1 cellular context compared by ENCODE assay signal in genomic region chr5:159128070-159128507, GRCh38.
TF ChIP-seq lines count a peak whose summit lies in the region.

No MANE protein-coding gene starts in this region.

TF ChIP-seq in K562, 482 proteins besides CTCF, POLR2A, EP300 and RAD21 (continued from another document and continues in another):
- TF ChIP-seq CUX1 (CRISPR knock-in tag; IDR thresholded peaks at IDR 0.05) (no peak), ZNF217 (CRISPR knock-in tag; IDR thresholded peaks at IDR 0.05) (no peak), ZNF384 (IDR thresholded peaks at IDR 0.05; ENCODE audit: low read depth, low read length) (no peak), SIN3B (IDR thresholded peaks at IDR 0.05; ENCODE audit: low read depth) (no peak), ATF1 (CRISPR knock-in tag; IDR thresholded peaks at IDR 0.05) (no peak), ATF1 (tag; IDR thresholded peaks at IDR 0.05) (0 out of 2 replicates have a peak, but pooled peaks have one; percentile 39), LCOR (CRISPR knock-in tag; IDR thresholded peaks at IDR 0.05) (0 out of 2 replicates have a peak, but pooled peaks have one; percentile 25), ZFP91 (CRISPR knock-in tag; IDR thresholded peaks at IDR 0.05) (no peak), SOX6 (IDR thresholded peaks at IDR 0.05) (peak; percentile 87), HMBOX1 (IDR thresholded peaks at IDR 0.05) (peak; percentile 67), HDAC8 (tag; IDR thresholded peaks at IDR 0.05) (no peak), POLR2AphosphoS2 (IDR thresholded peaks at IDR 0.05; ENCODE audit: low read length) (no peak), ZMIZ1 (IDR thresholded peaks at IDR 0.05; ENCODE audit: low read depth in 2 of 2, low read length in 2 of 2) (peak in 1 of 2 experiments; percentile 83; a peak in 2 of 4 replicates), CSDE1 (IDR thresholded peaks at IDR 0.05) (no peak), CAMTA2 (CRISPR knock-in tag; conservative IDR thresholded peaks at IDR 0.05) (no peak), SRSF7 (optimal IDR thresholded peaks at IDR 0.05; ENCODE audit: low read depth, low read length) (no peak), GATA2 (CRISPR knock-in tag; IDR thresholded peaks at IDR 0.05) (peak; percentile 39; the same call in 1 of the 2 replicates), ASH1L (IDR thresholded peaks at IDR 0.05; ENCODE audit: borderline replicate concordance, low read depth, partially characterized antibody) (no peak), BCOR (IDR thresholded peaks at IDR 0.05) (peak; percentile 51; the same call in 1 of the 2 replicates), PML (IDR thresholded peaks at IDR 0.05; ENCODE audit: low read length) (peak; percentile 96), ELF1 (tag; IDR thresholded peaks at IDR 0.05) (no peak), RBM34 (IDR thresholded peaks at IDR 0.05; ENCODE audit: borderline replicate concordance, insufficient read depth, low read length) (no peak), FOXP4 (CRISPR knock-in tag; IDR thresholded peaks at IDR 0.05; ENCODE audit: borderline replicate concordance) (no peak), ZNF511 (CRISPR knock-in tag; IDR thresholded peaks at IDR 0.05) (no peak), ZBTB2 (IDR thresholded peaks at IDR 0.05) (no peak), TCF15 (CRISPR knock-in tag; IDR thresholded peaks at IDR 0.05) (no peak), WHSC1 (IDR thresholded peaks at IDR 0.05; ENCODE audit: low read length) (no peak), IRF1 (CRISPR knock-in tag; IDR thresholded peaks at IDR 0.05; ENCODE audit: borderline replicate concordance) (no peak), ZC3H8 (IDR thresholded peaks at IDR 0.05) (no peak), MCM5 (IDR thresholded peaks at IDR 0.05; ENCODE audit: low read depth) (no peak), ZNF77 (CRISPR knock-in tag; IDR thresholded peaks at IDR 0.05) (no peak), ADNP (tag; IDR thresholded peaks at IDR 0.05) (no peak), BRD4 (IDR thresholded peaks at IDR 0.05) (no peak), ZNF655 (CRISPR knock-in tag; IDR thresholded peaks at IDR 0.05) (no peak), MEIS2 (IDR thresholded peaks at IDR 0.05; ENCODE audit: partially characterized antibody) (peak; percentile 66), RBM14 (IDR thresholded peaks at IDR 0.05; ENCODE audit: borderline replicate concordance, insufficient read depth, low read depth, low read length) (no peak), ZNF239 (CRISPR knock-in tag; IDR thresholded peaks at IDR 0.05) (no peak), GABPA (tag; conservative IDR thresholded peaks at IDR 0.05; ENCODE audit: low read depth) (no peak), MXI1 (IDR thresholded peaks at IDR 0.05; ENCODE audit: low read depth, low read length) (no peak), ZNF253 (CRISPR knock-in tag; conservative IDR thresholded peaks at IDR 0.05) (no peak), CC2D1A (IDR thresholded peaks at IDR 0.05) (peak; percentile 94; the same call in 1 of the 2 replicates), RNF219 (CRISPR knock-in tag; IDR thresholded peaks at IDR 0.05) (no peak), SREBF1 (IDR thresholded peaks at IDR 0.05; ENCODE audit: borderline replicate concordance, low read depth, low read length) (no peak), SIN3A (IDR thresholded peaks at IDR 0.05; ENCODE audit: borderline replicate concordance in 2 of 2, control insufficient read depth in 1 of 2, low read depth in 2 of 2, low read length in 2 of 2) (no peak), NFE2 (IDR thresholded peaks at IDR 0.05; ENCODE audit: low read depth) (0 out of 2 replicates have a peak, but pooled peaks have one; percentile 11)
